Comparison of ENCODE assay signal across 14 cellular contexts in the genomic region with DNA sequence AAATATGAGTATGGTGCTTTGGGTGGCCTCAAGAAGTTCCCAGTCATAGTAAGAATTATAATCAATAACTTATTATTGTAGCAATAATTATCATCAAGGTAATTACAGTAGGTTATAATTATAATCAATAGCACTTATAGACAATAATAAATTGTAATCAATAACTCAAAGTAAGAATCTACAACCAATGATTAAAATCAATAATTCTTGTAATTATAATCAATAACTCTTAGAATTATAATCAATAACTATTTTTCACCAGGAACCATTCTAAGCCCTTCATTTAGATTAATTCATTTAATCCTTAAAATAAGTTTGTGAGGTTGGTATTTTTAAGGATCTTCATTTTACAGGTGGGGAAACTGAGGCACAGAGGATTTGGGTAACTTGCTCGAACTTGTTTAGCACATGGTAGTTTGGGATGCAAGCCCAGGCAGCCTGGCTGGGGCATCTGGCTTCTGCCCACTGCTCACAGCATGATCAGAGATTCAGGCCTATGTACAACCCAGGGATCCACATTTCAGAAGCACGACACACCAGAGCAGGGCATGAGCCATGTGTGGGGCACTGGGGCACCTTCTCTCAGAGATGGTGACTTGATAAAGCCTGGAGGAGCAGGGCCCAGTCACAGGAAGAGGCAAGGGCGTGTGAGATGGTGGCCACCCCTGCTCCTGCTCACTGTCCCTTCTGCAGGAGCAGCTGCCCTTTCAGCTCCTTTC.
"Had no signal": no experiment of that assay in that cellular context is flagged by ENCODE, and none has a peak within 500 bp of the region (broad histone marks: within the 10 kb centered on the region; RNA-seq: fewer than 3 reads in every experiment).

No MANE protein-coding gene starts in this region.

- H3K27me3 ChIP-seq: left lung, testis had no signal

- H3K36me3 Mint-ChIP-seq: activated naive CD4-positive, alpha-beta T cell treated with anti-CD3 and anti-CD28 coated beads, Interleukin-2, amount 50 U/mL, for 24 hours; memory B cell had no signal

- H3K27ac ChIP-seq: left lung, psoas muscle, testis had no signal

- FAIRE-seq: TTC549 had no signal

- H3K27me3 Mint-ChIP-seq: activated naive CD4-positive, alpha-beta T cell treated with anti-CD3 and anti-CD28 coated beads, Interleukin-2, amount 50 U/mL, for 24 hours; stimulated activated naive CD8-positive, alpha-beta T cell treated with anti-CD3 and anti-CD28 coated beads, Interleukin-15, Interleukin-2, amounts not matched to agents 100 ng/mL and 50 ng/mL, for 24 hours had no signal

- H3K9me3 Mint-ChIP-seq: activated naive CD4-positive, alpha-beta T cell treated with anti-CD3 and anti-CD28 coated beads, Interleukin-2, amount 50 U/mL, for 24 hours; dendritic cell treated with granulocyte-macrophage colony-stimulating factor and Interleukin-4, amounts not matched to agents 40 ng/mL and 50 ng/mL, for 4 days; memory B cell; nephron progenitor cell; stimulated activated naive CD8-positive, alpha-beta T cell treated with anti-CD3 and anti-CD28 coated beads, Interleukin-15, Interleukin-2, amounts not matched to agents 100 ng/mL and 50 ng/mL, for 24 hours had no signal

- H3K27ac Mint-ChIP-seq: activated naive CD4-positive, alpha-beta T cell treated with anti-CD3 and anti-CD28 coated beads, Interleukin-2, amount 50 U/mL, for 24 hours; dendritic cell treated with granulocyte-macrophage colony-stimulating factor and Interleukin-4, amounts not matched to agents 40 ng/mL and 50 ng/mL, for 4 days; memory B cell; nephron progenitor cell; stimulated activated naive CD8-positive, alpha-beta T cell treated with anti-CD3 and anti-CD28 coated beads, Interleukin-15, Interleukin-2, amounts not matched to agents 100 ng/mL and 50 ng/mL, for 24 hours had no signal

- H3K4me3 Mint-ChIP-seq: activated naive CD4-positive, alpha-beta T cell treated with anti-CD3 and anti-CD28 coated beads, Interleukin-2, amount 50 U/mL, for 24 hours; dendritic cell treated with granulocyte-macrophage colony-stimulating factor and Interleukin-4, amounts not matched to agents 40 ng/mL and 50 ng/mL, for 4 days; memory B cell; nephron progenitor cell; stimulated activated naive CD8-positive, alpha-beta T cell treated with anti-CD3 and anti-CD28 coated beads, Interleukin-15, Interleukin-2, amounts not matched to agents 100 ng/mL and 50 ng/mL, for 24 hours had no signal

- ATAC-seq: left lung had no signal

- H3K4me1 Mint-ChIP-seq: activated naive CD4-positive, alpha-beta T cell treated with anti-CD3 and anti-CD28 coated beads, Interleukin-2, amount 50 U/mL, for 24 hours; nephron progenitor cell had no signal

- H3K36me3 ChIP-seq: left lung had no signal

- H3K9me3 ChIP-seq: left lung, psoas muscle, testis had no signal

- DNase-seq: activated effector memory CD4-positive, alpha-beta T cell treated with Interleukin-2 at 50 U/mL for 16 hours; activated T-cell treated with anti-CD3 and anti-CD28 coated beads, Interleukin-2, amount 50 U/mL, for 1 hour; caudate nucleus; left lung; nephron progenitor cell; psoas muscle; stimulated activated CD4-positive, alpha-beta T cell treated with anti-CD3 and anti-CD28 coated beads, Interleukin-2, amount 100 ng/mL, for 48 hours; T-helper 2 cell; testis had no signal

- H3K4me1 ChIP-seq: left lung, psoas muscle, testis had no signal

- H3K4me3 ChIP-seq: left lung, psoas muscle, testis had no signal
